ENCODE assay signal across 10 cellular contexts in genomic region chr6:71107935-71108420, GRCh38.
DNase-seq lines count a peak whose midpoint lies in the region; ATAC-seq, FAIRE-seq and TF ChIP-seq lines count a peak whose summit lies in the region.
"Had no signal": no experiment of that assay in that cellular context is flagged by ENCODE, and none has a peak within 500 bp of the region (broad histone marks: within the 10 kb centered on the region; RNA-seq: fewer than 3 reads in every experiment).

No MANE protein-coding gene starts in this region.

- H3K4me3 ChIP-seq in astrocyte (ENCODE audit: insufficient read depth, low read depth, low read length) (peak overlapping the region; percentile 38), keratinocyte (ENCODE audit: control insufficient read depth in 2 of 3, extremely low read depth in 1 of 3, insufficient read depth in 2 of 3, low read depth in 1 of 3, low read length in 3 of 3) (no peak overlapping the region), tibial artery (peak overlapping the region; percentile 28 to 42)
- H3K4me3 ChIP-seq: Peyer's patch had no signal

- H3K27me3 ChIP-seq in astrocyte (ENCODE audit: insufficient read depth, low read length), result no peaks in the 10 kb centered on the region
- peaks cover 14% of the 10 kb centered on the region for H3K27me3 ChIP-seq in keratinocyte (ENCODE audit: control insufficient read depth, extremely low read depth, insufficient read depth, low read length)
- no peaks in the 10 kb centered on the region for H3K27me3 ChIP-seq in tibial artery
- H3K27me3 ChIP-seq: Peyer's patch had no signal

- intact Hi-C loops in tibial artery (cut with DNase I; ENCODE audit: low total_unique reads), result no loop called here

- H3K4me2 ChIP-seq in astrocyte (ENCODE audit: low read length) (peak overlapping the region; percentile 80), keratinocyte (ENCODE audit: control insufficient read depth, extremely low read depth, insufficient read depth, low read depth, low read length) (peak overlapping the region; percentile 39)

- DNase-seq in DMS53 (lab: John Stamatoyannopoulos, UW) (peak; percentile 44), DMS53 treated with DMSO at 0.1 percent for 48 hours (lab: John Stamatoyannopoulos, UW; ENCODE audit: unreplicated experiment) (no peak), astrocyte (ENCODE audit: low read depth) (peak; percentile 89), keratinocyte (ENCODE audit: low read depth, low spot score) (no peak), tibial artery (no peak), T-helper 9 cell (no peak)
- DNase-seq in activated CD4-positive, CD25-positive, alpha-beta regulatory T cell (lab: John Stamatoyannopoulos, UW), result no peak
- DNase-seq: Peyer's patch had no signal

- H3K79me2 ChIP-seq in astrocyte (ENCODE audit: insufficient read depth, low read length) (no peaks in the 10 kb centered on the region), keratinocyte (ENCODE audit: control insufficient read depth, insufficient read depth, low read length) (no peaks in the 10 kb centered on the region)

- H3K4me1 ChIP-seq in astrocyte (ENCODE audit: insufficient read depth, low read length) (peaks cover 22% of the 10 kb centered on the region), keratinocyte (ENCODE audit: control insufficient read depth, extremely low read depth, insufficient read depth, low read length) (no peaks in the 10 kb centered on the region), tibial artery (peaks cover 0 to 31% (median 19%) of the 10 kb centered on the region in 4 donors)
- H3K4me1 ChIP-seq: Peyer's patch had no signal

- H3K9ac ChIP-seq in astrocyte (ENCODE audit: low read length) (peak overlapping the region; percentile 39), keratinocyte (ENCODE audit: control insufficient read depth, extremely low read depth, insufficient read depth, low read length) (no peak overlapping the region)

- peaks cover 31% of the 10 kb centered on the region for H3K4me1 Mint-ChIP-seq in astrocyte (ENCODE audit: low read depth, unreplicated experiment)

- H4K20me1 ChIP-seq in astrocyte (ENCODE audit: insufficient read depth, low read length) (no peaks in the 10 kb centered on the region), keratinocyte (ENCODE audit: control insufficient read depth, extremely low read depth, insufficient read depth, low read length) (no peaks in the 10 kb centered on the region)

- H3K9me3 ChIP-seq in astrocyte (ENCODE audit: insufficient read depth, low read depth, low read length), result no peaks in the 10 kb centered on the region
- no peaks in the 10 kb centered on the region for H3K9me3 ChIP-seq in keratinocyte (ENCODE audit: control insufficient read depth, low read depth, low read length)
- H3K9me3 ChIP-seq in tibial artery, result no peaks in the 10 kb centered on the region
- H3K9me3 ChIP-seq: Peyer's patch had no signal

- H3K9me3 Mint-ChIP-seq in astrocyte (ENCODE audit: unreplicated experiment), result no peaks in the 10 kb centered on the region

- H2AFZ ChIP-seq in astrocyte (ENCODE audit: low read depth, low read length) (no peak overlapping the region), keratinocyte (ENCODE audit: control insufficient read depth, low read length) (no peak overlapping the region)

- FAIRE-seq in astrocyte (lab: Jason Lieb, UNC) (peak; percentile 39), keratinocyte (lab: Jason Lieb, UNC) (peak; percentile 56)

- no peaks in the 10 kb centered on the region for H3K27me3 Mint-ChIP-seq in astrocyte (ENCODE audit: low read depth, unreplicated experiment)

- dilution Hi-C loops in keratinocyte (cut with MboI; ENCODE audit: extremely low pct_ligation_motif_present, low sequenced_read_pairs), result no loop called here

- peak overlapping the region; percentile 52 for H3K27ac ChIP-seq in astrocyte (ENCODE audit: low read depth, low read length)
- no peak overlapping the region for H3K27ac ChIP-seq in keratinocyte (ENCODE audit: control insufficient read depth, insufficient read depth, low read length)
- H3K27ac ChIP-seq in tibial artery, result peak overlapping the region; percentile 21 to 65
- H3K27ac ChIP-seq: 22Rv1, Peyer's patch had no signal

- no peak for ATAC-seq in GM18519 (IDR thresholded peaks at IDR 0.05; ENCODE audit: low FRiP score, unreplicated experiment)

- TF ChIP-seq CTCF in astrocyte (IDR thresholded peaks at IDR 0.05; ENCODE audit: insufficient read depth, low read depth, low read length), result no peak
- TF ChIP-seq CTCF in keratinocyte (optimal IDR thresholded peaks at IDR 0.05 in 1 of 3, IDR thresholded peaks at IDR 0.05 in 1 of 3, conservative IDR thresholded peaks at IDR 0.05 in 1 of 3; ENCODE audit: extremely low read depth in 1 of 3, insufficient read depth in 2 of 3, low read length in 3 of 3), result no peak
- no peak for TF ChIP-seq CTCF in tibial artery (IDR thresholded peaks at IDR 0.05)

- H3K9me1 ChIP-seq in keratinocyte (ENCODE audit: control insufficient read depth, extremely low read depth, insufficient read depth, low read length), result no peaks in the 10 kb centered on the region

- peak overlapping the region; percentile 86 for H3K27ac Mint-ChIP-seq in astrocyte (ENCODE audit: unreplicated experiment)

- H3K36me3 ChIP-seq in astrocyte (ENCODE audit: insufficient read depth, low read length) (no peaks in the 10 kb centered on the region), keratinocyte (ENCODE audit: control insufficient read depth in 2 of 2, extremely low read depth in 1 of 2, insufficient read depth in 2 of 2, low read length in 2 of 2) (no peaks in the 10 kb centered on the region), tibial artery (no peaks in the 10 kb centered on the region)
- H3K36me3 ChIP-seq: Peyer's patch had no signal

- H3K36me3 Mint-ChIP-seq in astrocyte (ENCODE audit: low read depth, unreplicated experiment), result no peaks in the 10 kb centered on the region

- peak overlapping the region; percentile 51 for H3K4me3 Mint-ChIP-seq in astrocyte (ENCODE audit: unreplicated experiment)

Comparison
In these comparisons a context has a peak if more than half of its experiments do, and no peak if none do; other contexts are left out.
1. DNase-seq: peak in DMS53 (single experiment) and astrocyte (single experiment); none in DMS53 treated with DMSO at 0.1 percent for 48 hours (single experiment), keratinocyte (single experiment), tibial artery (0 of 2), activated CD4-positive, CD25-positive, alpha-beta regulatory T cell (0 of 4) and T-helper 9 cell (single experiment).
2. H3K4me3 ChIP-seq: peak in astrocyte (single experiment) and tibial artery (2 of 2); none in keratinocyte (0 of 3).